In the genomic region with DNA sequence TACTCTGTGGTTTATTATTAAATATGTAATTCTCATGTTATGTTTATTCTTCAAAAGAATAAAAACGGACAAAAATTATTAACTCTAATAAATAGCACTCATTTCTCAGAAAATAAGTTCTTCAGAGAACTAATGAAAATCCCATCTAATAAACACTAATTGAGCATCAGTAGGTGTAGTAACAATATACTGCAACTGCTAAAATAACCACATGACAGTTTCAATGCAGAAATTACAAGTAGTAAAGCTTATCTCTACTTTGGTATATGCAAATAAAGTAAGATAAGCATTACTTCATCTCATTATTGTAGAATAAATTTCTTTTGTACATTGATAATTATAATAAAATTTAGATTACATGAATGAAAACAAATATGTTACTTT, we compare ENCODE assay signal across 14 cellular contexts. TPM values are rescaled to one million over a fixed set of nuclear protein-coding genes. Genes with fewer than 3 reads are reported as not detected.
DNase-seq lines count a peak whose midpoint lies in the region; ATAC-seq and TF ChIP-seq lines count a peak whose summit lies in the region.
"Had no signal": no experiment of that assay in that cellular context is flagged by ENCODE, and none has a peak within 500 bp of the region (broad histone marks: within the 10 kb centered on the region; RNA-seq: fewer than 3 reads in every experiment).

No MANE protein-coding gene starts in this region.

- H3K36me3 ChIP-seq in testis (ENCODE audit: low read depth, missing control alignments), result no peaks in the 10 kb centered on the region
- H3K36me3 ChIP-seq: suprapubic skin had no signal

- intact Hi-C loops in testis (cut with DNase I; ENCODE audit: low total_unique reads), result no loop called here

- no peaks in the 10 kb centered on the region for H3K9me3 ChIP-seq in testis
- H3K9me3 ChIP-seq: A549, suprapubic skin had no signal

- no peak for TF ChIP-seq CTCF in 22Rv1 (IDR thresholded peaks at IDR 0.05)
- no peak for TF ChIP-seq CTCF in testis (IDR thresholded peaks at IDR 0.05)

- peak; percentile 83 for ATAC-seq in GM19452 (IDR thresholded peaks at IDR 0.05; ENCODE audit: unreplicated experiment)
- peak; percentile 79 for ATAC-seq in HG02763 (IDR thresholded peaks at IDR 0.05; ENCODE audit: unreplicated experiment)
- peak; percentile 86 for ATAC-seq in HG03354 (IDR thresholded peaks at IDR 0.05; ENCODE audit: poor library complexity, severe bottlenecking, unreplicated experiment)
- ATAC-seq: A549; activated CD8-positive, alpha-beta T cell treated with anti-CD3 and anti-CD28 coated beads, Interleukin-2, amount 10 ng/mL, durations not matched to agents 7 days and 5 days had no signal

- H3K27ac ChIP-seq in 22Rv1 (peak overlapping the region; percentile 97), testis (no peak overlapping the region)
- H3K27ac ChIP-seq: HL-60, suprapubic skin had no signal

- TF ChIP-seq POLR2A in testis (IDR thresholded peaks at IDR 0.05), result no peak

- H3K4me3 ChIP-seq in testis, result no peak overlapping the region
- H3K4me3 ChIP-seq: A549, suprapubic skin had no signal

- in situ Hi-C loops in ACHN (cut with HindIII; ENCODE audit: low pct_ligation_motif_present, low pct_unique_long_range_greater_than_20kb, low sequenced_read_pairs), result no loop called here

- no peaks in the 10 kb centered on the region for H3K4me1 ChIP-seq in testis
- H3K4me1 ChIP-seq: suprapubic skin had no signal

- 77 to 80% methylated on average over 1 of the region's 1 CpG for WGBS in testis, 2 donors

- no peak for DNase-seq in activated CD4-positive, CD25-positive, alpha-beta regulatory T cell (lab: John Stamatoyannopoulos, UW)
- no peak for DNase-seq in ACHN
- no peak for DNase-seq in OCI-M1 (lab: John Stamatoyannopoulos, UW)
- DNase-seq in testis, result no peak
- DNase-seq: activated CD8-positive, alpha-beta T cell treated with anti-CD3 and anti-CD28 coated beads, Interleukin-2, amount 10 ng/mL, durations not matched to agents 7 days and 5 days; NCI-H2227 treated with DMSO at 0.1 percent for 48 hours; retina had no signal

- no peaks in the 10 kb centered on the region for H3K27me3 ChIP-seq in testis
- H3K27me3 ChIP-seq: suprapubic skin had no signal

RNA-seq across cellular contexts. Expression of a gene that starts 56.4 kb away (rescaled TPM):
- 1 to 10 TPM; 1.5 to 4.1 TPM for total RNA-seq in testis
- 0.69 TPM for polyA plus RNA-seq in testis (ENCODE audit: insufficient read depth, low read depth, low replicate concordance)
- total RNA-seq: activated CD8-positive, alpha-beta T cell treated with anti-CD3 and anti-CD28 coated beads, Interleukin-2, amount 10 ng/mL, durations not matched to agents 7 days and 5 days had no signal
